ENCODE assay signal across 2 cellular contexts in the genomic region with DNA sequence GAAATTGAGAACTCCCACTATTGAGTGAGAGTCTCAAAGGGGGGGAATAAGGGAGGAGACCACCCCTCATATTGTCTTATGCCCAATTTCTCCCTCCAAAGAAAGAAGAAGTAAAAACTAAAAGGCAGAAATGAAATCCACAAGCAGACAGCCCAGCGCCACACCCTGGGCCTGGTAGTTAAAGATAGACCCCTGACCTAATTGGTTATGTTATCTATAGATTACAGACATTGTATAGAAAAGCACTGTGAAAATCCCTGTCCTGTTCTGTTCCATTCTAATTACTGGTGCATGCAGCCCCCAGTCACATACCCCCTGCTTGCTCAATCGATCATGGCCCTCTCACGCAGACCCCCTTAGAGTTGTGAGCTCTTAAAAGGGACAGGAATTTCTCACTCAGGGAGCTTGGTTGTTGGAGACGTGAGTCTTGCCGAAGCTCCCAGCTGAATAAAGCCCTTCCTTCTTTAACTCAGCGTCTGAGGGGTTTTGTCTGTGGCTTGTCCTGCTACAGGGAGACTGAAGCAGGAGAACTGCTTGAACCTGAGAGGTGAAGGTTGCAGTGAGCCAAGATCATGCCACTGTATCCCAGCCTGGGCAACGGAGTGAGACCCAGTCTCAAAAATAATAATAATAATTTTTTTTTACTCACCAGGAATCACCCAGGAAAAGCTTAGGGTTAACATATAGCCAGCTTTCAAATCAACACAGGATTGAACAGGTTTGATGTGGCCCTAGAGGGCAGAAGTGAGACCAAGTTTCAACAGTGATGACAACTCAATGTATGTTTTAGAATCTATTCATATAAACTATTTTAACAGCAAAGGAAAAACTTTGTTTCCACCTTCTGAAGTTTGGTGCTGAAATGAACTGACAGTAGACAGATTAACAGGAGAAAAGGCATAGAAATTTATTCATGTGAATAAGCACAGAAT.
TF ChIP-seq lines count a peak whose summit lies in the region.
"Not testable (repeated sequence)": the region's sequence is repeated elsewhere in the genome, so short reads cannot be mapped to it uniquely, and the experiment has no call there.

No MANE protein-coding gene starts in this region.

TF ChIP-seq in K562, 482 proteins besides CTCF, POLR2A, EP300 and RAD21 (continues in another document):
- TF ChIP-seq TCF3 (CRISPR knock-in tag; IDR thresholded peaks at IDR 0.05) (peak; percentile 79), TEAD4 (IDR thresholded peaks at IDR 0.05; ENCODE audit: low read length) (peak; percentile 32; the same call in 1 of the 2 replicates), DPF2 (IDR thresholded peaks at IDR 0.05) (peak; percentile 78), SMAD4 (CRISPR knock-in tag; conservative IDR thresholded peaks at IDR 0.05) (peak; percentile 70), ARID1B (IDR thresholded peaks at IDR 0.05) (peak; percentile 93), SMARCA4 (IDR thresholded peaks at IDR 0.05) (peak; percentile 84), CBFA2T3 (IDR thresholded peaks at IDR 0.05) (peak; percentile 85), ZFX (CRISPR knock-in tag; IDR thresholded peaks at IDR 0.05) (peak; percentile 29; the same call in 1 of the 2 replicates), KLF1 (tag; IDR thresholded peaks at IDR 0.05) (0 out of 2 replicates have a peak, but pooled peaks have one; percentile 35), CBFA2T2 (conservative IDR thresholded peaks at IDR 0.05) (peak; percentile 78), HDGF (IDR thresholded peaks at IDR 0.05) (0 out of 2 replicates have a peak, but pooled peaks have one; percentile 48), NCOA1 (IDR thresholded peaks at IDR 0.05; ENCODE audit: low read depth) (peak; percentile 16; the same call in 1 of the 2 replicates), CC2D1A (IDR thresholded peaks at IDR 0.05) (peak; percentile 57), KDM1A (IDR thresholded peaks at IDR 0.05) (peak in 1 of 2 experiments; percentile 26; a peak in 1 of 4 replicates), PHB2 (IDR thresholded peaks at IDR 0.05; ENCODE audit: low read depth) (peak; percentile 13; the same call in 1 of the 2 replicates), GATAD2A (IDR thresholded peaks at IDR 0.05) (0 out of 2 replicates have a peak, but pooled peaks have one; percentile 54), TRIM28 (IDR thresholded peaks at IDR 0.05) (peak; percentile 62; the same call in 1 of the 2 replicates), CTBP1 (IDR thresholded peaks at IDR 0.05; ENCODE audit: borderline replicate concordance) (peak; percentile 16; the same call in 1 of the 2 replicates), TRIM24 (IDR thresholded peaks at IDR 0.05) (peak; percentile 73 to 86), SMARCC2 (IDR thresholded peaks at IDR 0.05; ENCODE audit: low read depth) (peak; percentile 68; the same call in 1 of the 2 replicates), MTA1 (IDR thresholded peaks at IDR 0.05; ENCODE audit: borderline replicate concordance) (peak; percentile 27; the same call in 1 of the 2 replicates), ATF7 (IDR thresholded peaks at IDR 0.05) (peak; percentile 62), TAL1 (IDR thresholded peaks at IDR 0.05) (peak; percentile 92), SOX6 (IDR thresholded peaks at IDR 0.05) (peak; percentile 81), MTA2 (IDR thresholded peaks at IDR 0.05; ENCODE audit: low read depth) (peak; percentile 80), LEF1 (IDR thresholded peaks at IDR 0.05) (peak; percentile 78; the same call in 1 of the 2 replicates), ZNF121 (CRISPR knock-in tag; conservative IDR thresholded peaks at IDR 0.05) (0 out of 2 replicates have a peak, but pooled peaks have one; percentile 4), ZBTB7A (IDR thresholded peaks at IDR 0.05; ENCODE audit: borderline replicate concordance, control insufficient read depth, low read depth, low read length) (0 out of 2 replicates have a peak, but pooled peaks have one; percentile 18), NCOR1 (IDR thresholded peaks at IDR 0.05) (peak; percentile 82), SMARCE1 (IDR thresholded peaks at IDR 0.05) (peak; percentile 82), KLF16 (IDR thresholded peaks at IDR 0.05) (peak; percentile 36; the same call in 1 of the 2 replicates), BCOR (IDR thresholded peaks at IDR 0.05) (peak; percentile 48; the same call in 1 of the 2 replicates)
- TF ChIP-seq, protein P1, sequence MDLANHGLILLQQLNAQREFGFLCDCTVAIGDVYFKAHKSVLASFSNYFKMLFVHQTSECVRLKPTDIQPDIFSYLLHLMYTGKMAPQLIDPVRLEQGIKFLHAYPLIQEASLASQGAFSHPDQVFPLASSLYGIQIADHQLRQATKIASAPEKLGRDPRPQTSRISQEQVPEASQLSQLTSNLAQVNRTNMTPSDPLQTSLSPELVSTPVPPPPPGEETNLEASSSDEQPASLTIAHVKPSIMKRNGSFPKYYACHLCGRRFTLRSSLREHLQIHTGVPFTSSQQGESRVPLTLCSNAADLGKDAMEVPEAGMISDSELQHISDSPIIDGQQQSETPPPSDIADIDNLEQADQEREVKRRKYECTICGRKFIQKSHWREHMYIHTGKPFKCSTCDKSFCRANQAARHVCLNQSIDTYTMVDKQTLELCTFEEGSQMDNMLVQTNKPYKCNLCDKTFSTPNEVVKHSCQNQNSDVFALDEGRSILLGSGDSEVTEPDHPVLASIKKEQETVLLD (IDR thresholded peaks at IDR 0.05): peak; percentile 28; the same call in 1 of the 2 replicates
- TF ChIP-seq TEAD4 (CRISPR knock-in tag; IDR thresholded peaks at IDR 0.05; ENCODE audit: borderline replicate concordance): not testable (repeated sequence)
- TF ChIP-seq, protein P2, sequence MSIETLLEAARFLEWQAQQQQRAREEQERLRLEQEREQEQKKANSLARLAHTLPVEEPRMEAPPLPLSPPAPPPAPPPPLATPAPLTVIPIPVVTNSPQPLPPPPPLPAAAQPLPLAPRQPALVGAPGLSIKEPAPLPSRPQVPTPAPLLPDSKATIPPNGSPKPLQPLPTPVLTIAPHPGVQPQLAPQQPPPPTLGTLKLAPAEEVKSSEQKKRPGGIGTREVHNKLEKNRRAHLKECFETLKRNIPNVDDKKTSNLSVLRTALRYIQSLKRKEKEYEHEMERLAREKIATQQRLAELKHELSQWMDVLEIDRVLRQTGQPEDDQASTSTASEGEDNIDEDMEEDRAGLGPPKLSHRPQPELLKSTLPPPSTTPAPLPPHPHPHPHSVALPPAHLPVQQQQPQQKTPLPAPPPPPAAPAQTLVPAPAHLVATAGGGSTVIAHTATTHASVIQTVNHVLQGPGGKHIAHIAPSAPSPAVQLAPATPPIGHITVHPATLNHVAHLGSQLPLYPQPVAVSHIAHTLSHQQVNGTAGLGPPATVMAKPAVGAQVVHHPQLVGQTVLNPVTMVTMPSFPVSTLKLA (conservative IDR thresholded peaks at IDR 0.05): 0 out of 4 replicates have a peak, but pooled peaks of 1 of the 2 experiments have one; percentile 1
- TF ChIP-seq, protein P3, sequence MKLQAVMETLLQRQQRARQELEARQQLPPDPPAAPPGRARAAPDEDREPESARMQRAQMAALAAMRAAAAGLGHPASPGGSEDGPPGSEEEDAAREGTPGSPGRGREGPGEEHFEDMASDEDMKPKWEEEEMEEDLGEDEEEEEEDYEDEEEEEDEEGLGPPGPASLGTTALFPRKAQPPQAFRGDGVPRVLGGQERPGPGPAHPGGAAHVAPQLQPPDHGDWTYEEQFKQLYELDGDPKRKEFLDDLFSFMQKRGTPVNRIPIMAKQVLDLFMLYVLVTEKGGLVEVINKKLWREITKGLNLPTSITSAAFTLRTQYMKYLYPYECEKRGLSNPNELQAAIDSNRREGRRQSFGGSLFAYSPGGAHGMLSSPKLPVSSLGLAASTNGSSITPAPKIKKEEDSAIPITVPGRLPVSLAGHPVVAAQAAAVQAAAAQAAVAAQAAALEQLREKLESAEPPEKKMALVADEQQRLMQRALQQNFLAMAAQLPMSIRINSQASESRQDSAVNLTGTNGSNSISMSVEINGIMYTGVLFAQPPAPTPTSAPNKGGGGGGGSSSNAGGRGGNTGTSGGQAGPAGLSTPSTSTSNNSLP (IDR thresholded peaks at IDR 0.05; ENCODE audit: borderline replicate concordance, low read depth, low read length): peak; percentile 39; the same call in 1 of the 2 replicates

TF ChIP-seq in HepG2, 621 proteins besides CTCF, POLR2A, EP300 and RAD21:
- peak; percentile 42 for TF ChIP-seq STAG1 (CRISPR knock-in tag; IDR thresholded peaks at IDR 0.05)
